27 cellular contexts compared by ENCODE assay signal in the genomic region with DNA sequence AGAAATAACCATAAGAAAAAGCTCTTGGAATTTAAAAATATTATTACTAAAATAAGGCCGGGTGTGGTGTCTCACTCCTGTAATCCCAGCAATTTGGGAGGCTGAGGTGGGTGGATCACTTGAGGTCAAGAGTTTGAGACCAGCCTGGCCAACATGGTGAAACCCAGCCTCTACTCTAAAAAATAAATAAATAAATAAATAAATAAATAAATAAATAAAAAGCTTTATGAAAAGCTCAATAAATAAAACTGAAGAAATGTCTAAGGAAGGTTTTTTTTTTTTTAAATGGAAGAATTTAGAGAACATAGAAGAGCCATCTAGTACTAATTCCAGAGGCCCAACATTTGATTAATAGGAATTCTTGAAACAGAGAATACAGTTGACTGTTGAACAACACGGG.
"Had no signal": no experiment of that assay in that cellular context is flagged by ENCODE, and none has a peak within 500 bp of the region (broad histone marks: within the 10 kb centered on the region; RNA-seq: fewer than 3 reads in every experiment).

No MANE protein-coding gene starts in this region.

- ATAC-seq: stimulated activated effector memory CD8-positive, alpha-beta T cell treated with anti-CD3 and anti-CD28 coated beads, Interleukin-12 subunit alpha, Interleukin-12 subunit beta, amount 100 ng/mL, for 72 hours; stimulated activated memory B cell treated with anti-CD40 and anti-IgM and Interleukin-4, amounts not matched to agents 10 μg/mL and 1 μg/mL and 100 μg/mL, for 72 hours; stimulated activated naive B cell treated with anti-CD40 and anti-IgM and Interleukin-4, amounts not matched to agents 10 μg/mL and 1 μg/mL and 100 μg/mL, for 72 hours; stimulated activated naive CD8-positive, alpha-beta T cell treated with anti-CD3 and anti-CD28 coated beads, Interleukin-15, amount 100 ng/mL, for 72 hours; stimulated activated naive CD8-positive, alpha-beta T cell treated with anti-CD3 and anti-CD28 coated beads, Interleukin-15, Interleukin-2, amounts not matched to agents 100 U/mL and 50 U/mL, for 24 hours; upper lobe of right lung had no signal

- H3K4me3 ChIP-seq: stomach, suprapubic skin, testis, thoracic aorta, thyroid gland, tibial artery, tibial nerve, transverse colon, upper lobe of left lung, upper lobe of right lung, uterus, vagina had no signal

- H3K4me1 ChIP-seq: stomach, suprapubic skin, testis, thyroid gland, tibial artery, tibial nerve, transverse colon, upper lobe of left lung, upper lobe of right lung, uterus, vagina had no signal

- DNase-seq: stimulated activated CD4-positive, alpha-beta T cell treated with anti-CD3 and anti-CD28 coated beads, Interleukin-2, amount 100 ng/mL, for 48 hours; stimulated activated CD4-positive, alpha-beta T cell treated with anti-CD3 and anti-CD28 coated beads, Interleukin-4, amount 100 ng/mL, for 1 hour; stimulated activated CD4-positive, alpha-beta T cell treated with anti-CD3 and anti-CD28 coated beads, Interleukin-4, amount 100 ng/mL, for 24 hours; stimulated activated CD4-positive, alpha-beta T cell treated with anti-CD3 and anti-CD28 coated beads, Interleukin-4, amount 100 ng/mL, for 4 hours; stimulated activated CD8-positive, alpha-beta memory T cell treated with anti-CD3 and anti-CD28 coated beads, Interleukin-4, amount 100 ng/mL, for 48 hours; stimulated activated naive B cell treated with anti-CD40 and anti-IgM and Interleukin-4, amounts not matched to agents 10 μg/mL and 1 μg/mL and 100 μg/mL, for 72 hours; stimulated activated naive CD4-positive, alpha-beta T cell; stimulated activated naive CD4-positive, alpha-beta T cell treated with Interleukin-2 at 50 U/mL for 16 hours; stimulated activated naive CD8-positive, alpha-beta T cell treated with anti-CD3 and anti-CD28 coated beads, Interleukin-15, amount 100 ng/mL, for 72 hours; stimulated activated naive CD8-positive, alpha-beta T cell treated with anti-CD3 and anti-CD28 coated beads, Interleukin-15, Interleukin-2, amounts not matched to agents 100 U/mL and 50 U/mL, for 24 hours; stomach; substantia nigra; testis; thyroid gland; tibial artery; transverse colon; trophoblast cell; upper lobe of left lung; upper lobe of right lung; uterus had no signal

- H3K9me3 ChIP-seq: suprapubic skin, testis, thoracic aorta, thyroid gland, tibial artery, transverse colon, upper lobe of left lung, upper lobe of right lung, uterus, vagina had no signal

- H3K36me3 ChIP-seq: stomach, suprapubic skin, thoracic aorta, thyroid gland, tibial artery, tibial nerve, transverse colon, upper lobe of left lung, upper lobe of right lung, uterus, vagina had no signal

- FAIRE-seq: urothelium cell line had no signal

- H3K27ac ChIP-seq: stomach, suprapubic skin, testis, thoracic aorta, thyroid gland, tibial artery, tibial nerve, transverse colon, upper lobe of left lung, upper lobe of right lung, uterus, vagina had no signal
